In the genomic region with DNA sequence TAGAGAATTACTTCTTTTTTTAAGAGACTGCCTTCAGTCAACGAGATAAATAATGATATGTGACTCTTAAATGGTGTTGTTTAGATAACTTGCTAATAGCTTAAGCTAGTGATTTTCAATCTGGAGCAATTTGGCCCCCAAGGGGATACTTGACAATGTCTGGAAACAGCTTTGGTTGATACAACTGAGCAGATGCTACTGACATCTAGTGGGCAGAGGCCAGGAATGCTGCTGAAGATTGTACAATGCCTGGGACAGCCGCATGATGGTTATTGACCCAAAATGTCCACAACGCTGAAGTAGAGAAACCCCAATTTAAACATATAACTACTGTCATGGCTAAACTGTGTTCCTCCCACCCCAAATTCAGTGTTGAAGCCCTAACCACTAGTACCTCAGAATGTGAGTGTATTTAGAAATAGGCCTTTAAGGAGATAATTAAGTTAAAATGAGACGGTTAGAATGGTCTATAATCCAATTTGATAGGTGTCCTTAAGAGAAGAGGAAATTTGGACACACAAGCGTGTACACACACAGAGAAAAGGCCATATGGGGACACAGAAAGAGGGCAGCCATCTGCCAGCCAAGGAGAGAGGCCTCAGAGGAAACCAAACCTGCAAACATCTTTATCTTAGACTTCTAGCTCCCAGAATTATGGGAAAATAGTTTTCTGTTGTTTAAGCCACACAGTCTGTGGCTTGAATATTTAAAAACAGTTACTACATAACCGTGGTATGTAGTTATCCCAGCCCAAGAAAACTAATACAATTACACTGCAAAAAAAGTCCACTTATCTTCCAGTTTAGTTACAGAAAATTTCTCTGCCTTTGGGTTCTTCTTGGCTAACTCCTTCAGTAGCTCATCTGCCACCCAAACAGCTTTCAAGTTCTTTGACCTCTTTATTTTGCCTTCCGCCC, we compare ENCODE assay signal across 9 cellular contexts. TPM values are rescaled to one million over a fixed set of nuclear protein-coding genes. Genes with fewer than 3 reads are reported as not detected.
DNase-seq lines count a peak whose midpoint lies in the region; ATAC-seq and TF ChIP-seq lines count a peak whose summit lies in the region.
"Had no signal": no experiment of that assay in that cellular context is flagged by ENCODE, and none has a peak within 500 bp of the region (broad histone marks: within the 10 kb centered on the region; RNA-seq: fewer than 3 reads in every experiment).

No MANE protein-coding gene starts in this region.

- no peaks in the 10 kb centered on the region for H3K27me3 Mint-ChIP-seq in activated naive CD4-positive, alpha-beta T cell treated with anti-CD3 and anti-CD28 coated beads for 36 hours (ENCODE audit: low read depth)

- no peak overlapping the region for H3K4me3 Mint-ChIP-seq in activated naive CD4-positive, alpha-beta T cell treated with anti-CD3 and anti-CD28 coated beads for 36 hours

- DNase-seq in NCI-H1417 (lab: John Stamatoyannopoulos, UW) (peak; percentile 64 to 89 (median 76)), NCI-H1417 treated with DMSO at 0.1 percent for 48 hours (lab: John Stamatoyannopoulos, UW) (no peak), MG63 (peak; percentile 38), RWPE2 (ENCODE audit: low spot score) (no peak), Right ventricle myocardium superior (peak; percentile 52), psoas muscle (peak in 1 of 2 donors; percentile 37)
- peak; percentile 80 for DNase-seq in activated naive CD4-positive, alpha-beta T cell treated with anti-CD3 and anti-CD28 coated beads for 36 hours

- TF ChIP-seq CTCF in HEK293 (tag by site-specific recombination; IDR thresholded peaks at IDR 0.05) (peak; percentile 88), RWPE2 (IDR thresholded peaks at IDR 0.05; ENCODE audit: poor library complexity, severe bottlenecking) (peak; percentile 93), psoas muscle (IDR thresholded peaks at IDR 0.05) (peak; percentile 71)

- POLR2A ChIA-PET in HEK293 (lab: Yijun Ruan, JAX): interaction anchor here (1.7 to 2.1 kb wide), 2 partner anchors 148 to 150 kb away, joined by 6 to 11 read pairs; a partner anchor contains a TSS

- no peaks in the 10 kb centered on the region for H3K9me3 Mint-ChIP-seq in activated naive CD4-positive, alpha-beta T cell treated with anti-CD3 and anti-CD28 coated beads for 36 hours

- H3K4me1 Mint-ChIP-seq in activated naive CD4-positive, alpha-beta T cell treated with anti-CD3 and anti-CD28 coated beads for 36 hours (ENCODE audit: low read depth): no peaks in the 10 kb centered on the region

- H3K36me3 Mint-ChIP-seq in activated naive CD4-positive, alpha-beta T cell treated with anti-CD3 and anti-CD28 coated beads for 36 hours (ENCODE audit: low read depth): no peaks in the 10 kb centered on the region

- H3K27me3 ChIP-seq in MG63: no peaks in the 10 kb centered on the region
- no peaks in the 10 kb centered on the region for H3K27me3 ChIP-seq in RWPE2 (ENCODE audit: insufficient read depth, poor library complexity, severe bottlenecking)
- H3K27me3 ChIP-seq in psoas muscle (ENCODE audit: insufficient read depth in 3 of 3, low read length in 2 of 3): no peaks in the 10 kb centered on the region
- H3K27me3 ChIP-seq: BLaER1 had no signal

- CTCF ChIA-PET in HEK293 (lab: Yijun Ruan, JAX): interaction anchor here (0.6 to 9.0 kb wide), 47 partner anchors 8 to 1801 kb away, joined by 3 to 240 read pairs (median 4); a partner anchor contains a TSS
- CTCF ChIA-PET in activated naive CD4-positive, alpha-beta T cell treated with anti-CD3 and anti-CD28 coated beads for 36 hours (lab: Charles Lee): interaction anchor here (0.6 to 6.5 kb wide), 18 partner anchors 8 to 964 kb away, joined by 3 to 149 read pairs (median 5); a partner anchor contains a TSS

- intact Hi-C loops in activated naive CD4-positive, alpha-beta T cell treated with anti-CD3 and anti-CD28 coated beads for 36 hours (cut with micrococcal nuclease): loop anchor here (1.0 kb wide), 3 partner anchors 22 to 944 kb away; a partner anchor contains a TSS
- intact Hi-C loops in Right ventricle myocardium superior (cut with DNase I) (loop anchor here (5.0 kb wide), 1 partner anchor 148 kb away; a partner anchor contains a TSS), psoas muscle (cut with DNase I) (loop anchor here in 1 of 2 donors (2.0 kb wide), 1 partner anchor 149 kb away; a partner anchor contains a TSS)

- no peak overlapping the region for H3K4me3 ChIP-seq in HEK293 (ENCODE audit: low read depth, low read length)
- H3K4me3 ChIP-seq in MG63: no peak overlapping the region
- no peak overlapping the region for H3K4me3 ChIP-seq in RWPE2 (ENCODE audit: severe bottlenecking)
- H3K4me3 ChIP-seq in psoas muscle: no peak overlapping the region
- H3K4me3 ChIP-seq: BLaER1 had no signal

- peaks cover 0 to 15% of the 10 kb centered on the region in 2 experiments; a peak in 1 of 3 replicates for H3K36me3 ChIP-seq in HEK293 (ENCODE audit: control insufficient read depth in 2 of 2, insufficient read depth in 1 of 2, low read length in 2 of 2)
- H3K36me3 ChIP-seq in MG63: peaks cover 4% of the 10 kb centered on the region; the same call in 1 of the 2 replicates
- no peaks in the 10 kb centered on the region; the same call in 1 of the 2 replicates for H3K36me3 ChIP-seq in RWPE2 (ENCODE audit: low read depth)
- peaks cover 0 to 41% of the 10 kb centered on the region in 2 donors for H3K36me3 ChIP-seq in psoas muscle (ENCODE audit: insufficient read depth in 1 of 2, low read depth in 1 of 2)
- H3K36me3 ChIP-seq: BLaER1 had no signal

- H3K4me1 ChIP-seq in HEK293 (ENCODE audit: control insufficient read depth, insufficient read depth, low read length) (no peaks in the 10 kb centered on the region), RWPE2 (ENCODE audit: insufficient read depth, poor library complexity, severe bottlenecking) (no peaks in the 10 kb centered on the region), psoas muscle (no peaks in the 10 kb centered on the region)
- H3K4me1 ChIP-seq: BLaER1 had no signal

- H3K9me3 ChIP-seq in HEK293 (ENCODE audit: control insufficient read depth, insufficient read depth, low read depth, low read length) (no peaks in the 10 kb centered on the region), MG63 (no peaks in the 10 kb centered on the region), RWPE2 (ENCODE audit: severe bottlenecking) (no peaks in the 10 kb centered on the region), psoas muscle (no peaks in the 10 kb centered on the region)
- H3K9me3 ChIP-seq: BLaER1 had no signal

- H3K27ac ChIP-seq in HEK293 (ENCODE audit: extremely low read depth, low read depth, low read length): no peak overlapping the region
- no peak overlapping the region for H3K27ac ChIP-seq in RWPE2 (ENCODE audit: poor library complexity, severe bottlenecking)
- H3K27ac ChIP-seq in psoas muscle: no peak overlapping the region
- H3K27ac ChIP-seq: BLaER1 had no signal

- no peak overlapping the region for H3K27ac Mint-ChIP-seq in activated naive CD4-positive, alpha-beta T cell treated with anti-CD3 and anti-CD28 coated beads for 36 hours

- WGBS in psoas muscle, 3 donors: 30 to 34% (median 31%) methylated on average over 7 of the region's 7 CpGs

- ATAC-seq in RWPE2 (ENCODE audit: low read depth) (peak; percentile 87), Right ventricle myocardium superior (ENCODE audit: poor library complexity) (peak; percentile 97), psoas muscle (peak; percentile 69 to 92 (median 88))

TF ChIP-seq in HEK293, 187 proteins besides CTCF, POLR2A, EP300 and RAD21 (continues in another document):
- TF ChIP-seq, protein P1, sequence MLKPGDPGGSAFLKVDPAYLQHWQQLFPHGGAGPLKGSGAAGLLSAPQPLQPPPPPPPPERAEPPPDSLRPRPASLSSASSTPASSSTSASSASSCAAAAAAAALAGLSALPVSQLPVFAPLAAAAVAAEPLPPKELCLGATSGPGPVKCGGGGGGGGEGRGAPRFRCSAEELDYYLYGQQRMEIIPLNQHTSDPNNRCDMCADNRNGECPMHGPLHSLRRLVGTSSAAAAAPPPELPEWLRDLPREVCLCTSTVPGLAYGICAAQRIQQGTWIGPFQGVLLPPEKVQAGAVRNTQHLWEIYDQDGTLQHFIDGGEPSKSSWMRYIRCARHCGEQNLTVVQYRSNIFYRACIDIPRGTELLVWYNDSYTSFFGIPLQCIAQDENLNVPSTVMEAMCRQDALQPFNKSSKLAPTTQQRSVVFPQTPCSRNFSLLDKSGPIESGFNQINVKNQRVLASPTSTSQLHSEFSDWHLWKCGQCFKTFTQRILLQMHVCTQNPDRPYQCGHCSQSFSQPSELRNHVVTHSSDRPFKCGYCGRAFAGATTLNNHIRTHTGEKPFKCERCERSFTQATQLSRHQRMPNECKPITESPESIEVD (tag by site-specific recombination; IDR thresholded peaks at IDR 0.05): peak; percentile 55; the same call in 1 of the 2 replicates
- TF ChIP-seq ZNF654 (tag by site-specific recombination; IDR thresholded peaks at IDR 0.05; ENCODE audit: low read depth) (peak; percentile 100), ZNF501 (tag by site-specific recombination; IDR thresholded peaks at IDR 0.05) (peak; percentile 33; the same call in 1 of the 2 replicates)
- TF ChIP-seq, protein P2, sequence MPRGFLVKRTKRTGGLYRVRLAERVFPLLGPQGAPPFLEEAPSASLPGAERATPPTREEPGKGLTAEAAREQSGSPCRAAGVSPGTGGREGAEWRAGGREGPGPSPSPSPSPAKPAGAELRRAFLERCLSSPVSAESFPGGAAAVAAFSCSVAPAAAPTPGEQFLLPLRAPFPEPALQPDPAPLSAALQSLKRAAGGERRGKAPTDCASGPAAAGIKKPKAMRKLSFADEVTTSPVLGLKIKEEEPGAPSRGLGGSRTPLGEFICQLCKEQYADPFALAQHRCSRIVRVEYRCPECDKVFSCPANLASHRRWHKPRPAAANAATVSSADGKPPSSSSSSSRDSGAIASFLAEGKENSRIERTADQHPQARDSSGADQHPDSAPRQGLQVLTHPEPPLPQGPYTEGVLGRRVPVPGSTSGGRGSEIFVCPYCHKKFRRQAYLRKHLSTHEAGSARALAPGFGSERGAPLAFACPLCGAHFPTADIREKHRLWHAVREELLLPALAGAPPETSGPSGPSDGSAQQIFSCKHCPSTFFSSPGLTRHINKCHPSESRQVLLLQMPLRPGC (tag by site-specific recombination; IDR thresholded peaks at IDR 0.05): no peak

RNA-seq across cellular contexts. Expression of a gene that starts 22.2 kb away (rescaled TPM):
- total RNA-seq in MG63 (2014; rRNA removed; shearing (Covaris generic); ENCODE audit: low replicate concordance): 1.6 and 1.7 TPM in 2 replicates
- total RNA-seq in activated naive CD4-positive, alpha-beta T cell treated with anti-CD3 and anti-CD28 coated beads for 36 hours: 1 to 10 TPM; 1.4 TPM
- total RNA-seq in Right ventricle myocardium superior (2.8 TPM), psoas muscle (1 to 10 TPM; 1.7 to 2.3 (median 2.1) TPM)
- 1 to 10 TPM; 1.3 to 2.6 (median 2.0) TPM for polyA plus RNA-seq in psoas muscle

RNA-seq across cellular contexts. Expression of a gene that starts 22.3 kb away (rescaled TPM):
- 52.7 and 109 TPM in 2 replicates for total RNA-seq in MG63 (2014; rRNA removed; shearing (Covaris generic); ENCODE audit: low replicate concordance)
- total RNA-seq in activated naive CD4-positive, alpha-beta T cell treated with anti-CD3 and anti-CD28 coated beads for 36 hours: 10 to 100 TPM; 17.0 to 19.8 TPM
- 12.0 TPM for total RNA-seq in Right ventricle myocardium superior
- 10 to 100 TPM; 12.5 to 15.5 (median 12.7) TPM for total RNA-seq in psoas muscle
- 10 to 100 TPM in 1 of 3 donors, 1 to 10 TPM in 2; 6.5 to 18.0 (median 9.2) TPM for polyA plus RNA-seq in psoas muscle

Comparison
In these comparisons a context has a peak if more than half of its experiments do, and no peak if none do; other contexts are left out.
1. DNase-seq: peak in NCI-H1417 (3 of 3), MG63 (single experiment), activated naive CD4-positive, alpha-beta T cell treated with anti-CD3 and anti-CD28 coated beads for 36 hours (single experiment) and Right ventricle myocardium superior (single experiment); none in NCI-H1417 treated with DMSO at 0.1 percent for 48 hours (single experiment) and RWPE2 (single experiment).
2. Peak in every context shown above with its lines, with median percentiles within 50 percentile points of each other: CTCF ChIP-seq and ATAC-seq.